ENCODE assay signal across 15 cellular contexts in the genomic region with DNA sequence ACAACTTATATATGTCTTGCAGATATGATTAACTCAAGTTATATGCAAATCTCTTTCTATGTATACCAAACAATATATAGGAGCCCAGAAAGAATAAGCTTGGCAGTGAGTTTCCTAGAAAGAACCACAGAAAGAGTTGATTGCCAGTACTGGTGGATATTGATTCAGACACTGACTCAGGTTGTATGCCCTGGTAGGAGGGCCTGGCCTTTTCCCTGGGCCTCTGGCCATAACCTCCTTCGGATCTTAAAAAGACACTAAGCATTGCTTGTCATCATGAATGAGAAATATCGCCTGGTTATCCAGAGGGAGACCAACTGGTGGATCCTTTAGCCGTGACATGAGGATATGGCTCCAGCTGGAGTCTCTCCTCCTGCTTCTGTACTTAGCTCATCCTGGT.
DNase-seq lines count a peak whose midpoint lies in the region; ATAC-seq and TF ChIP-seq lines count a peak whose summit lies in the region.
"Had no signal": no experiment of that assay in that cellular context is flagged by ENCODE, and none has a peak within 500 bp of the region (broad histone marks: within the 10 kb centered on the region; RNA-seq: fewer than 3 reads in every experiment).

No MANE protein-coding gene starts in this region.

- H4K20me1 ChIP-seq in GM23338 (replicated peaks; ENCODE audit: insufficient read depth), result no peaks in the 10 kb centered on the region

- H2AK5ac ChIP-seq in neuronal stem cell (ENCODE audit: low read depth, low read length), result no peak overlapping the region

- no peak overlapping the region for H2BK5ac ChIP-seq in neuronal stem cell (ENCODE audit: low read length)

- no peaks in the 10 kb centered on the region for H3K9me3 Mint-ChIP-seq in GM23338

- H3K27ac Mint-ChIP-seq in GM23338, result no peak overlapping the region

- no peak overlapping the region for H2BK120ac ChIP-seq in neuronal stem cell (ENCODE audit: low read depth, low read length)

- ATAC-seq in GM23338 (peak; percentile 32; the same call in 2 of the 3 replicates), body of pancreas (no peak), GM19455 (IDR thresholded peaks at IDR 0.05; ENCODE audit: unreplicated experiment) (no peak)
- ATAC-seq: GM12878, Panc1 had no signal

- no peak overlapping the region for H3K14ac ChIP-seq in neuronal stem cell (ENCODE audit: low read length)

- H3K4me2 ChIP-seq in GM23338 (peak overlapping the region; percentile 56), neuronal stem cell (ENCODE audit: insufficient read depth, low read length, poor library complexity, severe bottlenecking) (no peak overlapping the region)

- H3K27me3 ChIP-seq in GM23338 (ENCODE audit: insufficient read depth) (no peaks in the 10 kb centered on the region), body of pancreas (no peaks in the 10 kb centered on the region), neuronal stem cell (ENCODE audit: control insufficient read depth in 3 of 3, insufficient read depth in 3 of 3, low read depth in 1 of 3, low read length in 3 of 3) (no peaks in the 10 kb centered on the region)

- H2AFZ ChIP-seq in GM23338 (peak overlapping the region; percentile 72; the same call in 1 of the 2 replicates), neuronal stem cell (ENCODE audit: low read length) (peak overlapping the region; percentile 51)

- H3K18ac ChIP-seq in neuronal stem cell (ENCODE audit: low read length), result no peak overlapping the region

- 0 out of 2 replicates have a peak, but pooled peaks cover 7% of the 10 kb centered on the region for H3K9me2 ChIP-seq in GM23338 (ENCODE audit: insufficient read depth)

- H3K23ac ChIP-seq in neuronal stem cell (ENCODE audit: low read depth, low read length, poor library complexity), result no peak overlapping the region

- H3K4me3 ChIP-seq in GM23338 (peak overlapping the region; percentile 8; the same call in 1 of the 2 replicates), body of pancreas (no peak overlapping the region), neuronal stem cell (ENCODE audit: low read length in 2 of 2) (no peak overlapping the region)
- H3K4me3 ChIP-seq: GM12878 had no signal

- in situ Hi-C loops in GM13976 (cut with MboI; ENCODE audit: low sequenced_read_pairs, unreplicated experiment) (no loop called here), G401 (cut with HindIII; ENCODE audit: low sequenced_read_pairs) (no loop called here)

- H3F3A ChIP-seq in GM23338 (replicated peaks; ENCODE audit: low read depth), result no peaks in the 10 kb centered on the region; the same call in 1 of the 2 replicates

- peaks cover 22% of the 10 kb centered on the region for H3K4me1 Mint-ChIP-seq in GM23338

- H4K91ac ChIP-seq in neuronal stem cell (ENCODE audit: low read depth, low read length, poor library complexity), result no peak overlapping the region

- H3K27me3 Mint-ChIP-seq in GM23338 (ENCODE audit: insufficient read depth, low read depth, poor library complexity), result peaks cover 10% of the 10 kb centered on the region

- no peaks in the 10 kb centered on the region for H3K9me3 ChIP-seq in body of pancreas
- no peaks in the 10 kb centered on the region for H3K9me3 ChIP-seq in neuronal stem cell (replicated peaks in 1 of 2; ENCODE audit: control insufficient read depth in 2 of 2, insufficient read depth in 1 of 2, low read depth in 1 of 2, low read length in 2 of 2)

- H3K9ac ChIP-seq in neuronal stem cell (ENCODE audit: low read depth, low read length, poor library complexity), result no peak overlapping the region

- intact Hi-C loops in body of pancreas (cut with DNase I), result no loop called here

- H2BK15ac ChIP-seq in neuronal stem cell (ENCODE audit: low read length), result no peak overlapping the region

- H3K4me1 ChIP-seq in GM23338 (ENCODE audit: insufficient read depth) (peaks cover 8% of the 10 kb centered on the region; the same call in 1 of the 2 replicates), body of pancreas (peaks cover 20% of the 10 kb centered on the region), neuronal stem cell (ENCODE audit: control insufficient read depth in 2 of 2, insufficient read depth in 1 of 2, low read depth in 1 of 2, low read length in 2 of 2) (peaks cover 22 to 28% of the 10 kb centered on the region in 2 donors)

- no peak for TF ChIP-seq CTCF in GM23338 (conservative IDR thresholded peaks at IDR 0.05; ENCODE audit: low read depth in 2 of 2)
- no peak for TF ChIP-seq CTCF in body of pancreas (IDR thresholded peaks at IDR 0.05)
- no peak for TF ChIP-seq CTCF in GM13976 (IDR thresholded peaks at IDR 0.05; ENCODE audit: borderline replicate concordance, control extremely low read depth, extremely low read depth, insufficient read depth, missing control alignments)

- TF ChIP-seq POLR2A in body of pancreas (IDR thresholded peaks at IDR 0.05), result no peak

- H3K36me3 ChIP-seq in GM23338 (ENCODE audit: insufficient read depth) (no peaks in the 10 kb centered on the region), body of pancreas (replicated peaks in 1 of 2; ENCODE audit: insufficient read depth in 1 of 2, low read depth in 2 of 2) (no peaks in the 10 kb centered on the region), neuronal stem cell (replicated peaks in 1 of 2; ENCODE audit: control insufficient read depth in 2 of 2, insufficient read depth in 2 of 2, low read length in 2 of 2) (no peaks in the 10 kb centered on the region)

- H3K4me3 Mint-ChIP-seq in GM23338, result no peak overlapping the region

- no peaks in the 10 kb centered on the region for H3K36me3 Mint-ChIP-seq in GM23338 (ENCODE audit: low read depth)

- no peak overlapping the region for H4K8ac ChIP-seq in neuronal stem cell (ENCODE audit: low read depth, low read length)

- H3K27ac ChIP-seq in GM23338 (ENCODE audit: low read depth), result no peak overlapping the region
- H3K27ac ChIP-seq in body of pancreas, result peak overlapping the region in 3 of 4 donors; percentile 54 to 63 (median 59)
- H3K27ac ChIP-seq in neuronal stem cell (replicated peaks; ENCODE audit: low read length), result no peak overlapping the region

- H3K79me1 ChIP-seq in neuronal stem cell (ENCODE audit: low read depth, low read length), result no peaks in the 10 kb centered on the region

- no peaks in the 10 kb centered on the region for H3K79me2 ChIP-seq in GM23338 (replicated peaks; ENCODE audit: insufficient read depth)

- DNase-seq in GM23338 (ENCODE audit: low spot score) (no peak), body of pancreas (no peak), left kidney (ENCODE audit: low read depth, low spot score) (peak; percentile 51), neuronal stem cell (ENCODE audit: low spot score) (no peak), kidney glomerular epithelial cell (lab: John Stamatoyannopoulos, UW) (no peak), GM13976 (ENCODE audit: low spot score) (no peak), G401 (ENCODE audit: low spot score) (no peak)
- DNase-seq: DMS153, Karpas-422, NCI-H1417, NCI-H2029, NCI-H510A treated with DMSO at 0.1 percent for 48 hours had no signal

- H3K4ac ChIP-seq in neuronal stem cell (ENCODE audit: low read length), result no peak overlapping the region

- WGBS in body of pancreas, 2 donors, result 49 to 57% methylated on average over 3 of the region's 3 CpGs
- WGBS in neuronal stem cell (ENCODE audit: extremely low coverage in 2 of 2, insufficient read length in 2 of 2, insufficient replicate concordance in 1 of 2), 2 donors, result no CpG with 5 or more reads among the region's 3 CpGs

- H2BK12ac ChIP-seq in neuronal stem cell (ENCODE audit: low read length), result no peak overlapping the region

TF ChIP-seq in GM23338, 12 proteins besides CTCF, POLR2A, EP300 and RAD21 (continues in another document):
- no peak for TF ChIP-seq EZH2 (IDR thresholded peaks at IDR 0.05; ENCODE audit: low read depth, unreplicated experiment)
- no peak for TF ChIP-seq CREB1 (CRISPR knock-in tag; IDR thresholded peaks at IDR 0.05; ENCODE audit: low read depth)
- TF ChIP-seq EZH2phosphoT487 (IDR thresholded peaks at IDR 0.05; ENCODE audit: unreplicated experiment), result no peak

Comparison
In these comparisons a context has a peak if more than half of its experiments do, and no peak if none do; other contexts are left out.
1. H3K27ac ChIP-seq: peak in body of pancreas (3 of 4); none in GM23338 (single experiment) and neuronal stem cell (single experiment).